23 cellular contexts compared by ENCODE assay signal in the genomic region with DNA sequence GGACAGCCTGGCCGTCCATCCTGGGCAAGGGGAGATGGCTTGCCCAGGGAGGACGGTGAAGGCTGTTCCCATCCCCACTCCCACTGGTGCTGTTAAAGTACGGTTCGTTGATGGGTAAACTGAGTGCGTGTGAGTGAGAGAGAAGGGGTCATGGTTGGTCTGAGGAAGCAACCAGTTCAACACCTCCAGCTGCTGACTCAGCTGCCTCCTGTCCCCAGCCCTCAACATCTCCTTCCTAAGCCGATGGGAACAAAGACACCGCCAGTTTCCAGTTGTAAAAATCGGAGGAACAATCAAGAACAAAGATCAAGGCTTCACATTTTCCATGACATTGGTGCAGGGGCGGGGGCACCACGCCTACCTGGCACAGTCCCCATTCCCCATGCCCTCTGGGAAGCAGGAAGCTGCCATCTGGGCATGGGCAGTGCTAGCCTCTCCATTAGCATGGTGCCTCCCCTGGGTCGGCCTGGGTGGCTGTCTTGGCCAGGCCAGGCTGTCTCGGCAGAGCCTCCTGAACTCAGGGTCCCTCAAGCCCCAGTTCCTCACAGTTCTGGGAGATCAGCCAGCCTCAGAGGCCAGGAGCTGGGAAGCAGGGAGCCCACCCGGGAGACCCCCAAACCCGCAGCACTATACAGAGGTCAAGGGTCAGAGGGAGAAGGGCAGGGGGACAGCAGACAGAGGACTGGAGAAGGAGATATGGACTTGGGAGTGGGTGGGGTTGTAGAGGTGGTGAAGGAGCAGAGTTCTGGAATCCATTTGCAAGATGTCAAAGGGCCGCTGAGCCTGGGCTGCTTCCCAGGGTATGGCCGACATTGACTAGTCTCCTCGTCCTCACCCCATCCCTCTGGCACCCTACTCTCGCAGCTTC. TPM values are rescaled to one million over a fixed set of nuclear protein-coding genes. Genes with fewer than 3 reads are reported as not detected.
DNase-seq lines count a peak whose midpoint lies in the region; ATAC-seq, FAIRE-seq and TF ChIP-seq lines count a peak whose summit lies in the region.
"Had no signal": no experiment of that assay in that cellular context is flagged by ENCODE, and none has a peak within 500 bp of the region (broad histone marks: within the 10 kb centered on the region; RNA-seq: fewer than 3 reads in every experiment).

No MANE protein-coding gene starts in this region.

- peak overlapping the region; percentile 26 for H3K27ac Mint-ChIP-seq in nephron progenitor cell
- H3K27ac Mint-ChIP-seq: CD8-positive, alpha-beta memory T cell; dendritic cell treated with granulocyte-macrophage colony-stimulating factor and Interleukin-4, amounts not matched to agents 40 ng/mL and 50 ng/mL, for 4 days; immature natural killer cell; stimulated activated memory B cell treated with anti-CD40 and anti-IgM and Interleukin-4, amounts not matched to agents 10 μg/mL and 1 μg/mL and 100 μg/mL, for 72 hours; T-helper 1 cell treated with Interleukin-12 subunit alpha and Interleukin-12 subunit beta and Interleukin-4 antibody, amounts not matched to agents 30 μg/mL and 1 μg/mL, for 36 hours had no signal

- no peaks in the 10 kb centered on the region for H3K36me3 Mint-ChIP-seq in nephron progenitor cell (ENCODE audit: low read depth)
- H3K36me3 Mint-ChIP-seq: CD8-positive, alpha-beta memory T cell; immature natural killer cell; stimulated activated memory B cell treated with anti-CD40 and anti-IgM and Interleukin-4, amounts not matched to agents 10 μg/mL and 1 μg/mL and 100 μg/mL, for 72 hours had no signal

- H3K4me1 ChIP-seq in A549 (peaks cover 19% of the 10 kb centered on the region), HEK293 (ENCODE audit: control insufficient read depth, insufficient read depth, low read length) (no peaks in the 10 kb centered on the region)

- peaks cover 22% of the 10 kb centered on the region for H3K27me3 Mint-ChIP-seq in nephron progenitor cell (ENCODE audit: low read depth, poor library complexity)

- 69% methylated on average over 18 of the region's 18 CpGs for WGBS in A549 (ENCODE audit: missing lambda C conversion rate)

- TF ChIP-seq POLR2A in A549 (IDR thresholded peaks at IDR 0.05; ENCODE audit: low read length), result no peak

- H3K4me1 Mint-ChIP-seq in nephron progenitor cell, result peaks cover 53% of the 10 kb centered on the region

- CTCF ChIA-PET in A549 (lab: Yijun Ruan, JAX) (interaction anchor here (1.0 to 1.7 kb wide), 3 partner anchors 10 to 52 kb away, joined by 3 to 8 read pairs (median 3); no protein-coding TSS in a partner anchor), HEK293 (lab: Yijun Ruan, JAX) (interaction anchor here (0.6 to 1.1 kb wide), 3 partner anchors 19 to 54 kb away, joined by 3 to 4 read pairs (median 3); no protein-coding TSS in a partner anchor)

- DNase-seq in A549 (ENCODE audit: low read depth in 1 of 2, low spot score in 1 of 2), result peak in 1 of 2 experiments; percentile 37
- DNase-seq in dermis blood vessel endothelial cell, result peak; percentile 6
- no peak for DNase-seq in nephron progenitor cell
- DNase-seq in COLO668 (lab: John Stamatoyannopoulos, UW; ENCODE audit: unreplicated experiment), result no peak
- DNase-seq in AG08396 (ENCODE audit: low spot score), result no peak
- DNase-seq in D721Med (ENCODE audit: insufficient read length, low spot score), result no peak
- no peak for DNase-seq in NCI-H2081 treated with DMSO at 0.1 percent for 48 hours (lab: John Stamatoyannopoulos, UW)
- DNase-seq: activated CD4-positive, alpha-beta T cell treated with anti-CD3 and anti-CD28 coated beads, Interleukin-2, amount 50 U/mL, for 1 hour; activated CD8-positive, alpha-beta memory T cell treated with anti-CD3 and anti-CD28 coated beads, Interleukin-2, amount 50 U/mL, for 4 hours; CD8-positive, alpha-beta memory T cell; immature natural killer cell; lower lobe of right lung; NCI-H1436 treated with DMSO at 0.1 percent for 48 hours; NCI-H2171 treated with DMSO at 0.1 percent for 48 hours; NCI-H774; ovary; SIG-M5 had no signal

- H3K9me3 ChIP-seq in A549 (no peaks in the 10 kb centered on the region), HEK293 (ENCODE audit: control insufficient read depth, insufficient read depth, low read depth, low read length) (no peaks in the 10 kb centered on the region)
- H3K9me3 ChIP-seq: lower lobe of right lung, ovary had no signal

- H3K4me2 ChIP-seq in A549, result no peak overlapping the region

- no peak for FAIRE-seq in A549 (lab: Jason Lieb, UNC)
- no peak for FAIRE-seq in D721Med (lab: Jason Lieb, UNC)
- FAIRE-seq: bronchial epithelial cell had no signal

- TF ChIP-seq RAD21 in A549 (conservative IDR thresholded peaks at IDR 0.05 in 1 of 2, IDR thresholded peaks at IDR 0.05 in 1 of 2), result no peak

- H3K4me3 ChIP-seq in A549, result no peak overlapping the region
- no peak overlapping the region for H3K4me3 ChIP-seq in HEK293 (ENCODE audit: low read depth, low read length)
- H3K4me3 ChIP-seq: lower lobe of right lung, ovary had no signal

- peak in 1 of 2 experiments; percentile 26; a peak in 2 of 6 replicates for ATAC-seq in A549
- ATAC-seq: stimulated activated memory B cell treated with anti-CD40 and anti-IgM and Interleukin-4, amounts not matched to agents 10 μg/mL and 1 μg/mL and 100 μg/mL, for 72 hours had no signal

- H3K27ac ChIP-seq in A549, result no peak overlapping the region
- no peak overlapping the region for H3K27ac ChIP-seq in HEK293 (ENCODE audit: extremely low read depth, low read depth, low read length)
- H3K27ac ChIP-seq: lower lobe of right lung, ovary had no signal

- no peaks in the 10 kb centered on the region for H3K9me3 Mint-ChIP-seq in nephron progenitor cell
- H3K9me3 Mint-ChIP-seq: CD8-positive, alpha-beta memory T cell; dendritic cell treated with granulocyte-macrophage colony-stimulating factor and Interleukin-4, amounts not matched to agents 40 ng/mL and 50 ng/mL, for 4 days; stimulated activated memory B cell treated with anti-CD40 and anti-IgM and Interleukin-4, amounts not matched to agents 10 μg/mL and 1 μg/mL and 100 μg/mL, for 72 hours; T-helper 1 cell treated with Interleukin-12 subunit alpha and Interleukin-12 subunit beta and Interleukin-4 antibody, amounts not matched to agents 30 μg/mL and 1 μg/mL, for 36 hours had no signal

- TF ChIP-seq CTCF in A549 (IDR thresholded peaks at IDR 0.05), result no peak
- TF ChIP-seq CTCF in HEK293 (tag by site-specific recombination; IDR thresholded peaks at IDR 0.05), result no peak
- no peak for TF ChIP-seq CTCF in nephron progenitor cell (IDR thresholded peaks at IDR 0.05)
- TF ChIP-seq CTCF in D721Med (IDR thresholded peaks at IDR 0.05; ENCODE audit: insufficient read depth, missing control alignments), result no peak

- H3K4me3 Mint-ChIP-seq in nephron progenitor cell, result no peak overlapping the region
- H3K4me3 Mint-ChIP-seq: CD8-positive, alpha-beta memory T cell; dendritic cell treated with granulocyte-macrophage colony-stimulating factor and Interleukin-4, amounts not matched to agents 40 ng/mL and 50 ng/mL, for 4 days; immature natural killer cell; stimulated activated memory B cell treated with anti-CD40 and anti-IgM and Interleukin-4, amounts not matched to agents 10 μg/mL and 1 μg/mL and 100 μg/mL, for 72 hours; T-helper 1 cell treated with Interleukin-12 subunit alpha and Interleukin-12 subunit beta and Interleukin-4 antibody, amounts not matched to agents 30 μg/mL and 1 μg/mL, for 36 hours had no signal

- H3K36me3 ChIP-seq in HEK293 (ENCODE audit: control insufficient read depth in 2 of 2, insufficient read depth in 1 of 2, low read length in 2 of 2), result no peaks in the 10 kb centered on the region
- H3K36me3 ChIP-seq: lower lobe of right lung, ovary had no signal

- TF ChIP-seq EP300 in A549 (IDR thresholded peaks at IDR 0.05), result no peak

- POLR2A ChIA-PET in A549 (lab: Yijun Ruan, JAX), result no interaction called here
- POLR2A ChIA-PET in HEK293 (lab: Yijun Ruan, JAX), result no interaction called here

TF ChIP-seq in A549, 52 proteins besides CTCF, POLR2A, EP300 and RAD21:
- TF ChIP-seq MAFK (IDR thresholded peaks at IDR 0.05; ENCODE audit: partially characterized antibody) (peak; percentile 46), NR3C1 (IDR thresholded peaks at IDR 0.05) (no peak)
TF ChIP-seq in A549: peak in this region for 1.

TF ChIP-seq in HEK293, 187 proteins besides CTCF, POLR2A, EP300 and RAD21:
- TF ChIP-seq ZNF600 (tag by site-specific recombination; IDR thresholded peaks at IDR 0.05), result peak; percentile 52
- no peak for TF ChIP-seq ZNF768 (tag by site-specific recombination; IDR thresholded peaks at IDR 0.05)

RNA-seq across cellular contexts. Expression of a gene that starts 19.7 kb away (rescaled TPM):
- polyA plus RNA-seq in A549 (2011; rRNA removed) (236 and 331 TPM in 2 replicates), A549 (2017; fragmentation: RNase III; extraction: RNeasy Plus Mini Kit Qiagen cat#74134 plus additional on column Dnase treatment) (166 to 178 TPM (median 178 TPM) in 3 replicates)
- polyA plus RNA-seq in A549 (2012; cell fraction: cytosol; rRNA removed), result 197 and 216 TPM in 2 replicates
- 94.1 and 96.0 TPM in 2 replicates for polyA plus RNA-seq in A549 (2012; cell fraction: nucleus; rRNA removed)
- polyA minus RNA-seq in A549 (2011; rRNA and poly(A)+ RNA removed), result 197 and 260 TPM in 2 replicates
- 74.4 and 84.6 TPM in 2 replicates for total RNA-seq in dermis blood vessel endothelial cell

RNA-seq across cellular contexts. Expression of a gene that starts 38.9 kb away (rescaled TPM):
- 2.1 and 2.2 TPM in 2 replicates for polyA plus RNA-seq in A549 (2011; rRNA removed)
- 1.9 and 2.5 TPM in 2 replicates for polyA plus RNA-seq in A549 (2012; cell fraction: cytosol; rRNA removed)
- 2.3 and 3.3 TPM in 2 replicates for polyA plus RNA-seq in A549 (2012; cell fraction: nucleus; rRNA removed)
- polyA plus RNA-seq in A549 (2017; fragmentation: RNase III; extraction: RNeasy Plus Mini Kit Qiagen cat#74134 plus additional on column Dnase treatment), result 1.9 to 2.0 TPM (median 1.9 TPM) in 3 replicates
- polyA minus RNA-seq in A549 (2011; rRNA and poly(A)+ RNA removed), result 2.6 and 2.8 TPM in 2 replicates
- total RNA-seq in dermis blood vessel endothelial cell, result under 0.01 and 0.47 TPM in 2 replicates
- total RNA-seq: temporal lobe had no signal
